ENCODE assay signal across 17 cellular contexts in the genomic region with DNA sequence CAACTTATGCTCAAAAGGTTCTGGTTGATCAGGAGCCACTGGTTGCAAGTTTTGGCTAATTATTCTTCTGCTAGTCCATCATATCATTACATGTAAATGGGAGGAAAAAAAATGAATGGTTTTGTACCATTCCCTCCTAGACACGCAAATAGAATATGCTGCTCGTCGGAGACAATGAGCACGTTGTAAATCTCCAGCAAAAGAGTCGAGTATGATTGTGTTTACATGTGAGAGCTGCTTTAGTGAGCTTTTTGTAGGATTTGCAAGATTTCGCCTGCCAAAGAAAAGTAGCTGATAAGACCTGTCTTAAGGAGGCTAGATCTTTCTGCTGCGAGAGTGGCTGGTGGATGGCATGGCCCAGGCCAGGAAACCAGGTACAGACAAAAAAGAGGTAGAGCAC.
DNase-seq lines count a peak whose midpoint lies in the region; ATAC-seq and TF ChIP-seq lines count a peak whose summit lies in the region.
"Had no signal": no experiment of that assay in that cellular context is flagged by ENCODE, and none has a peak within 500 bp of the region (broad histone marks: within the 10 kb centered on the region; RNA-seq: fewer than 3 reads in every experiment).

No MANE protein-coding gene starts in this region.

- peaks cover 46% of the 10 kb centered on the region for H3K36me3 Mint-ChIP-seq in osteocyte (ENCODE audit: unreplicated experiment)

- H3K27me3 ChIP-seq in dorsolateral prefrontal cortex = no peaks in the 10 kb centered on the region

- no peak for TF ChIP-seq CTCF in dorsolateral prefrontal cortex (IDR thresholded peaks at IDR 0.05 in 54 of 56, conservative IDR thresholded peaks at IDR 0.05 in 2 of 56; ENCODE audit: low read depth in 1 of 56, partially characterized antibody in 56 of 56)
- no peak for TF ChIP-seq CTCF in osteocyte (IDR thresholded peaks at IDR 0.05)

- no peaks in the 10 kb centered on the region for H3K4me1 Mint-ChIP-seq in osteocyte (ENCODE audit: unreplicated experiment)

- no peaks in the 10 kb centered on the region for H3K9me3 Mint-ChIP-seq in osteocyte (ENCODE audit: unreplicated experiment)
- H3K9me3 Mint-ChIP-seq: CD4-positive, alpha-beta T cell; HFFc6; IgD-negative memory B cell had no signal

- H3K27ac Mint-ChIP-seq in osteocyte (ENCODE audit: unreplicated experiment) = no peak overlapping the region
- H3K27ac Mint-ChIP-seq: CD4-positive, alpha-beta T cell; HFFc6; IgD-negative memory B cell had no signal

- in situ Hi-C loops in ACHN (cut with HindIII; ENCODE audit: low pct_ligation_motif_present, low pct_unique_long_range_greater_than_20kb, low sequenced_read_pairs) = no loop called here

- ATAC-seq in GM19328 (IDR thresholded peaks at IDR 0.05; ENCODE audit: unreplicated experiment) = no peak
- ATAC-seq: HCT116 had no signal

- H3K27ac ChIP-seq in dorsolateral prefrontal cortex = peak overlapping the region in 54 of 59 donors; percentile 5 to 85 (median 60)
- H3K27ac ChIP-seq: C4-2B had no signal

- H3K27me3 Mint-ChIP-seq in osteocyte (ENCODE audit: unreplicated experiment) = no peaks in the 10 kb centered on the region
- H3K27me3 Mint-ChIP-seq: CD4-positive, alpha-beta T cell; IgD-negative memory B cell had no signal

- H3K4me3 Mint-ChIP-seq in osteocyte (ENCODE audit: unreplicated experiment) = no peak overlapping the region
- H3K4me3 Mint-ChIP-seq: CD4-positive, alpha-beta T cell; HFFc6; IgD-negative memory B cell had no signal

- DNase-seq in Ammon's horn (ENCODE audit: low spot score) (peak; percentile 39), dorsolateral prefrontal cortex (no peak), medulla oblongata (ENCODE audit: extremely low spot score) (peak; percentile 62), pons (ENCODE audit: low spot score) (peak; percentile 89), ACHN (no peak), osteocyte (ENCODE audit: extremely low spot score, unreplicated experiment) (no peak), SHP77 treated with DMSO at 0.1 percent for 48 hours (lab: John Stamatoyannopoulos, UW) (no peak)
- DNase-seq: 8988T; Caco-2; CD4-positive, alpha-beta T cell; GOT3; H7; HFFc6 had no signal

- peak overlapping the region in 2 of 59 donors; percentile 3 to 24 for H3K4me3 ChIP-seq in dorsolateral prefrontal cortex

- intact Hi-C loops in dorsolateral prefrontal cortex (cut with DNase I) = loop anchor here in 1 of 2 donors (10.0 kb wide), 1 partner anchor 141 kb away; no protein-coding TSS in a partner anchor

Comparison
In these comparisons a context has a peak if more than half of its experiments do, and no peak if none do; other contexts are left out.
1. DNase-seq: peak in Ammon's horn (single experiment), medulla oblongata (single experiment) and pons (single experiment); none in dorsolateral prefrontal cortex (0 of 10), ACHN (single experiment), osteocyte (single experiment) and SHP77 treated with DMSO at 0.1 percent for 48 hours (single experiment).